ENCODE assay signal across 8 cellular contexts in the genomic region with DNA sequence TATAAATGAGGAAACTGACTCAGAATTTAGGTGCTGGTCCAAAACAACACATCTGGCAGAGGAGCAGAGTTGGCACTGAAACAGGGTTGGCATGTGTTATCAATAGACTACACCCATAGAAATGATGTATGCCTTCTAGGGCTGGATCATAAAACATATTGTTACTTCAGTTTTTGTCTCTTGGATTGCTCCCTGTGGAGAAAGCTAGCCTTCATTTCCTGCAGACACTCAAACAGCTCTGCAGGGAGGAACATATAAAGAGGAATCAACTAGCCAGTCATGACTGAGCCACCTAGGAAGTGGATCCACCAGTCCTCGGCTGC. TPM values are rescaled to one million over a fixed set of nuclear protein-coding genes. Genes with fewer than 3 reads are reported as not detected.
DNase-seq lines count a peak whose midpoint lies in the region; ATAC-seq and TF ChIP-seq lines count a peak whose summit lies in the region.

No MANE protein-coding gene starts in this region.

- peaks cover 26 to 34% (median 30%) of the 10 kb centered on the region in 11 experiments for H3K36me3 ChIP-seq in BLaER1 treated with 17β-estradiol and CSF1 and Interleukin-3, amounts not matched to agents 10 nM and 100 nM
- H3K36me3 ChIP-seq in HCT116 (ENCODE audit: control insufficient read depth in 1 of 2, insufficient read depth in 2 of 2, low read length in 2 of 2), result peaks cover 18 to 22% of the 10 kb centered on the region in 2 experiments
- peaks cover 12% of the 10 kb centered on the region for H3K36me3 ChIP-seq in right atrium auricular region
- peaks cover 7 to 24% (median 23%) of the 10 kb centered on the region in 4 donors for H3K36me3 ChIP-seq in stomach

- DNase-seq in HCT116 (ENCODE audit: low read depth, low spot score), result no peak
- DNase-seq in activated CD4-positive, alpha-beta memory T cell treated with anti-CD3 and anti-CD28 coated beads for 36 hours, result no peak
- DNase-seq in right atrium auricular region (ENCODE audit: low spot score), result no peak
- DNase-seq in stomach, result no peak
- no peak for DNase-seq in NCI-H1694 treated with DMSO at 0.1 percent for 48 hours (lab: John Stamatoyannopoulos, UW)
- DNase-seq in GM19240 (ENCODE audit: insufficient read length, low spot score), result no peak

- TF ChIP-seq CTCF in HCT116 (IDR thresholded peaks at IDR 0.05 in 2 of 3, conservative IDR thresholded peaks at IDR 0.05 in 1 of 3; ENCODE audit: borderline replicate concordance in 1 of 3, insufficient read depth in 1 of 3, low read depth in 2 of 3, low read length in 2 of 3) (no peak), right atrium auricular region (IDR thresholded peaks at IDR 0.05) (no peak), stomach (IDR thresholded peaks at IDR 0.05) (no peak)

- peaks cover 50% of the 10 kb centered on the region for H3K79me2 ChIP-seq in HCT116 (ENCODE audit: insufficient read depth, low read length)

- H3K9me2 ChIP-seq in HCT116 (ENCODE audit: insufficient read depth), result no peaks in the 10 kb centered on the region

- TF ChIP-seq RAD21 in HCT116 (IDR thresholded peaks at IDR 0.05; ENCODE audit: low read depth), result no peak

- ATAC-seq in HCT116 (0 out of 2 replicates have a peak, but pooled peaks have one; percentile 16), HG02970 (IDR thresholded peaks at IDR 0.05; ENCODE audit: low FRiP score, unreplicated experiment) (no peak)

- CTCF ChIA-PET in HCT116 (lab: Charles Lee), result no interaction called here
- CTCF ChIA-PET in activated CD4-positive, alpha-beta memory T cell treated with anti-CD3 and anti-CD28 coated beads for 36 hours (lab: Charles Lee), result no interaction called here

- H3K4me3 Mint-ChIP-seq in activated CD4-positive, alpha-beta memory T cell treated with anti-CD3 and anti-CD28 coated beads for 36 hours, result peak overlapping the region; percentile 99

- peak overlapping the region; percentile 78 to 98 (median 94); a peak in 21 of 22 replicates for H3K27ac ChIP-seq in BLaER1 treated with 17β-estradiol and CSF1 and Interleukin-3, amounts not matched to agents 10 nM and 100 nM
- H3K27ac ChIP-seq in HCT116 (ENCODE audit: low read depth, low read length) (no peak overlapping the region), right atrium auricular region (peak overlapping the region; percentile 54 to 75), stomach (peak overlapping the region in 4 of 5 donors; percentile 76 to 88 (median 82))

- H3K4me3 ChIP-seq in BLaER1 treated with 17β-estradiol and CSF1 and Interleukin-3, amounts not matched to agents 10 nM and 100 nM, result peak overlapping the region; percentile 76 to 93 (median 83)
- H3K4me3 ChIP-seq in HCT116 (replicated peaks in 1 of 2; ENCODE audit: low read depth in 1 of 2, low read length in 2 of 2) (peak overlapping the region; percentile 91 to 97), right atrium auricular region (peak overlapping the region; percentile 92 to 96), stomach (peak overlapping the region; percentile 76 to 96 (median 88))

- H3K4me1 Mint-ChIP-seq in activated CD4-positive, alpha-beta memory T cell treated with anti-CD3 and anti-CD28 coated beads for 36 hours (ENCODE audit: low read depth), result peaks cover 32% of the 10 kb centered on the region

- H3K36me3 Mint-ChIP-seq in activated CD4-positive, alpha-beta memory T cell treated with anti-CD3 and anti-CD28 coated beads for 36 hours, result peaks cover 23% of the 10 kb centered on the region

- BruUV-seq in HCT116 (replicated peaks; lab: Mats Ljungman, UMichigan), result TSS peak; percentile 93

- no peaks in the 10 kb centered on the region for H3K9me3 Mint-ChIP-seq in activated CD4-positive, alpha-beta memory T cell treated with anti-CD3 and anti-CD28 coated beads for 36 hours

- 80 to 90% (median 83%) methylated on average over 1 of the region's 1 CpG for WGBS in stomach, 5 donors

- POLR2A ChIA-PET in HCT116 (lab: Charles Lee), result no interaction called here
- POLR2A ChIA-PET in activated CD4-positive, alpha-beta memory T cell treated with anti-CD3 and anti-CD28 coated beads for 36 hours (lab: Charles Lee), result no interaction called here

- intact Hi-C loops in HCT116 (cut with micrococcal nuclease) (loop anchor here (5.0 kb wide), 1 partner anchor 476 kb away; a partner anchor contains a TSS), stomach (cut with DNase I; ENCODE audit: low total_unique reads) (loop anchor here (5.0 kb wide), 1 partner anchor 131 kb away; no protein-coding TSS in a partner anchor)
- intact Hi-C loops in activated CD4-positive, alpha-beta memory T cell treated with anti-CD3 and anti-CD28 coated beads for 36 hours (cut with micrococcal nuclease), result loop anchor here (2.0 to 5.0 kb wide), 3 partner anchors 476 to 756 kb away; a partner anchor contains a TSS

- H3K27ac Mint-ChIP-seq in activated CD4-positive, alpha-beta memory T cell treated with anti-CD3 and anti-CD28 coated beads for 36 hours, result no peak overlapping the region

- H3K9ac ChIP-seq in BLaER1 treated with 17β-estradiol and CSF1 and Interleukin-3, amounts not matched to agents 10 nM and 100 nM, result peak overlapping the region; percentile 87 to 97 (median 93); a peak in 18 of 22 replicates
- H3K9ac ChIP-seq in HCT116 (ENCODE audit: low read length), result peak overlapping the region; percentile 100

- H3K4me1 ChIP-seq in BLaER1 treated with 17β-estradiol and CSF1 and Interleukin-3, amounts not matched to agents 10 nM and 100 nM, result peaks cover 22 to 45% (median 37%) of the 10 kb centered on the region in 10 experiments
- peaks cover 8 to 18% of the 10 kb centered on the region in 2 experiments; a peak in 3 of 4 replicates for H3K4me1 ChIP-seq in HCT116 (ENCODE audit: control insufficient read depth in 1 of 2, insufficient read depth in 2 of 2, low read length in 2 of 2)
- peaks cover 0 to 23% of the 10 kb centered on the region in 2 donors for H3K4me1 ChIP-seq in right atrium auricular region
- peaks cover 7 to 35% (median 27%) of the 10 kb centered on the region in 4 donors for H3K4me1 ChIP-seq in stomach

- peak overlapping the region; percentile 72 to 97 (median 87) for H3K4me2 ChIP-seq in BLaER1 treated with 17β-estradiol and CSF1 and Interleukin-3, amounts not matched to agents 10 nM and 100 nM
- H3K4me2 ChIP-seq in HCT116 (ENCODE audit: low read length), result peak overlapping the region; percentile 95

- H3K27me3 ChIP-seq in BLaER1 treated with 17β-estradiol and CSF1 and Interleukin-3, amounts not matched to agents 10 nM and 100 nM, result no peaks in the 10 kb centered on the region
- H3K27me3 ChIP-seq in HCT116 (ENCODE audit: insufficient read depth, low read length), result 0 out of 2 replicates have a peak, but pooled peaks cover 3% of the 10 kb centered on the region
- H3K27me3 ChIP-seq in right atrium auricular region, result no peaks in the 10 kb centered on the region
- peaks cover 0 to 8% (median 0%) of the 10 kb centered on the region in 3 donors for H3K27me3 ChIP-seq in stomach

- H3K27me3 Mint-ChIP-seq in activated CD4-positive, alpha-beta memory T cell treated with anti-CD3 and anti-CD28 coated beads for 36 hours, result no peaks in the 10 kb centered on the region

- RAD21 ChIA-PET in HCT116 (lab: Charles Lee; ENCODE audit: low non-redundant PET in 1 of 2, low total read pairs in 2 of 2, uncharacterized antibody in 2 of 2, unreplicated experiment in 2 of 2), result no interaction called here

- H3K9me3 ChIP-seq in BLaER1 treated with 17β-estradiol and CSF1 and Interleukin-3, amounts not matched to agents 10 nM and 100 nM (replicated peaks in 1 of 11), result no peaks in the 10 kb centered on the region
- H3K9me3 ChIP-seq in HCT116 (ENCODE audit: control insufficient read depth in 1 of 2, insufficient read depth in 1 of 2, low read depth in 1 of 2, low read length in 2 of 2), result no peaks in the 10 kb centered on the region
- H3K9me3 ChIP-seq in right atrium auricular region, result no peaks in the 10 kb centered on the region
- no peaks in the 10 kb centered on the region for H3K9me3 ChIP-seq in stomach

- TF ChIP-seq POLR2A in HCT116 (IDR thresholded peaks at IDR 0.05; ENCODE audit: borderline replicate concordance, extremely low read depth, insufficient read depth, insufficient read length) (no peak), stomach (IDR thresholded peaks at IDR 0.05) (no peak)

- peaks cover 0 to 6% (median 0%) of the 10 kb centered on the region in 11 experiments; a peak in 3 of 22 replicates for H4K20me1 ChIP-seq in BLaER1 treated with 17β-estradiol and CSF1 and Interleukin-3, amounts not matched to agents 10 nM and 100 nM
- no peaks in the 10 kb centered on the region for H4K20me1 ChIP-seq in HCT116 (ENCODE audit: insufficient read depth)

- TF ChIP-seq EP300 in stomach (IDR thresholded peaks at IDR 0.05), result no peak

- peak overlapping the region; percentile 91 for H2AFZ ChIP-seq in HCT116 (ENCODE audit: low read depth, low read length, poor library complexity, severe bottlenecking)

TF ChIP-seq in HCT116, 20 proteins besides CTCF, POLR2A, EP300 and RAD21:
- TF ChIP-seq ZNF274 (IDR thresholded peaks at IDR 0.05; ENCODE audit: low read depth, low read length), result no peak
- TF ChIP-seq SRF (IDR thresholded peaks at IDR 0.05; ENCODE audit: low read depth), result no peak
- TF ChIP-seq POLR2AphosphoS5 (IDR thresholded peaks at IDR 0.05; ENCODE audit: low read depth, low read length), result no peak
- TF ChIP-seq EZH2phosphoT487 (IDR thresholded peaks at IDR 0.05; ENCODE audit: borderline replicate concordance), result no peak
- no peak for TF ChIP-seq FOSL1 (IDR thresholded peaks at IDR 0.05; ENCODE audit: low read depth)

RNA-seq across cellular contexts. Expression of a gene that starts 0.5 kb away (rescaled TPM):
- total RNA-seq in HCT116 (2021; ENCODE audit: unreplicated experiment) (142 TPM), right atrium auricular region (10 to 100 TPM; 55.1 to 69.3 TPM), stomach (10 to 100 TPM; 12.8 to 99.0 (median 37.9) TPM)
- polyA plus RNA-seq in HCT116 (2012), result 69.8 and 88.1 TPM in 2 replicates
- total RNA-seq in activated CD4-positive, alpha-beta memory T cell treated with anti-CD3 and anti-CD28 coated beads for 36 hours, result 100 to 1,000 TPM; 145 to 146 TPM
- polyA plus RNA-seq in stomach, result 10 to 100 TPM; 69.7 to 78.8 (median 76.2) TPM
